9 cellular contexts compared by ENCODE assay signal in genomic region chr3:50333744-50334328, GRCh38. TPM values are rescaled to one million over a fixed set of nuclear protein-coding genes. Genes with fewer than 3 reads are reported as not detected.
A peak's percentile ranks its signal among the peaks of the same experiment; 100 is the strongest.
DNase-seq lines count a peak whose midpoint lies in the region; ATAC-seq and TF ChIP-seq lines count a peak whose summit lies in the region.
"Had no signal": no experiment of that assay in that cellular context is flagged by ENCODE, and none has a peak within 500 bp of the region (broad histone marks: within the 10 kb centered on the region; RNA-seq: fewer than 3 reads in every experiment).

No MANE protein-coding gene starts in this region.

- peak overlapping the region; percentile 19 for H3K4me3 Mint-ChIP-seq in CD8-positive, alpha-beta T cell
- H3K4me3 Mint-ChIP-seq in activated B cell treated with CpG ODN at 0.5 μM for 24 hours = peak overlapping the region; percentile 7

- DNase-seq in CD8-positive, alpha-beta T cell = no peak
- DNase-seq in activated B cell treated with CpG ODN at 0.5 μM for 24 hours (no peak), fibroblast of pulmonary artery (ENCODE audit: low read depth) (peak; percentile 94), trophoblast cell (no peak), GM13976 (ENCODE audit: low spot score) (no peak)
- DNase-seq: OCI-M1 had no signal

- in situ Hi-C loops in GM13976 (cut with MboI; ENCODE audit: low sequenced_read_pairs, unreplicated experiment) = no loop called here

- peaks cover 50% of the 10 kb centered on the region for H3K4me1 ChIP-seq in CD8-positive, alpha-beta T cell (ENCODE audit: insufficient read depth, low read length)
- peaks cover 14% of the 10 kb centered on the region in 2 experiments for H3K4me1 ChIP-seq in trophoblast cell (ENCODE audit: control insufficient read depth in 1 of 2, insufficient read depth in 2 of 2, low read length in 2 of 2)

- H3K27ac ChIP-seq in CD8-positive, alpha-beta T cell (ENCODE audit: low read depth, low read length) = peak overlapping the region; percentile 51
- H3K27ac ChIP-seq in trophoblast cell (ENCODE audit: low read depth, low read length) = no peak overlapping the region

- peak overlapping the region; percentile 8 for H3K4ac ChIP-seq in trophoblast cell (ENCODE audit: low read depth, low read length)

- H3K79me2 ChIP-seq in trophoblast cell (ENCODE audit: control insufficient read depth, insufficient read depth, low read length, poor library complexity) = peaks cover 20% of the 10 kb centered on the region

- peaks cover 41% of the 10 kb centered on the region for H3K36me3 Mint-ChIP-seq in CD8-positive, alpha-beta T cell
- H3K36me3 Mint-ChIP-seq in activated B cell treated with CpG ODN at 0.5 μM for 24 hours (ENCODE audit: low read depth) = peaks cover 47% of the 10 kb centered on the region

- TF ChIP-seq CTCF in CD8-positive, alpha-beta T cell (IDR thresholded peaks at IDR 0.05) = no peak
- TF ChIP-seq CTCF in activated B cell treated with CpG ODN at 0.5 μM for 24 hours (IDR thresholded peaks at IDR 0.05) = no peak
- no peak for TF ChIP-seq CTCF in fibroblast of pulmonary artery (IDR thresholded peaks at IDR 0.05; ENCODE audit: low read length, missing control alignments)
- TF ChIP-seq CTCF in GM13976 (IDR thresholded peaks at IDR 0.05; ENCODE audit: borderline replicate concordance, control extremely low read depth, extremely low read depth, insufficient read depth, missing control alignments) = no peak

- no peak for ATAC-seq in CD8-positive, alpha-beta T cell
- ATAC-seq in activated B cell treated with CpG ODN at 0.5 μM for 24 hours (ENCODE audit: low read depth) = no peak
- ATAC-seq in GM21367 (IDR thresholded peaks at IDR 0.05; ENCODE audit: unreplicated experiment) = no peak
- ATAC-seq in HG02623 (IDR thresholded peaks at IDR 0.05; ENCODE audit: unreplicated experiment) = no peak
- no peak for ATAC-seq in HG03196 (IDR thresholded peaks at IDR 0.05; ENCODE audit: unreplicated experiment)

- no peak overlapping the region for H2BK120ac ChIP-seq in trophoblast cell (ENCODE audit: insufficient read depth, low read length, poor library complexity)

- H4K8ac ChIP-seq in trophoblast cell (ENCODE audit: low read depth, low read length) = no peak overlapping the region

- peaks cover 12% of the 10 kb centered on the region for H3K79me1 ChIP-seq in trophoblast cell (ENCODE audit: low read length)

- no peak overlapping the region for H3K23ac ChIP-seq in trophoblast cell (ENCODE audit: low read length)

- CTCF ChIA-PET in CD8-positive, alpha-beta T cell (lab: Charles Lee) = interaction anchor here (1.1 to 1.5 kb wide), 4 partner anchors 10 to 35 kb away, joined by 3 read pairs; partner anchors contain the start of genes HYAL3 and NAA80
- CTCF ChIA-PET in activated B cell treated with CpG ODN at 0.5 μM for 24 hours (lab: Charles Lee) = no interaction called here

- peaks cover 50% of the 10 kb centered on the region for H3K4me1 Mint-ChIP-seq in CD8-positive, alpha-beta T cell (ENCODE audit: low read depth)
- H3K4me1 Mint-ChIP-seq in activated B cell treated with CpG ODN at 0.5 μM for 24 hours = peaks cover 46% of the 10 kb centered on the region

- peaks cover 29% of the 10 kb centered on the region for H3K36me3 ChIP-seq in CD8-positive, alpha-beta T cell (ENCODE audit: insufficient read depth, low read length)
- H3K36me3 ChIP-seq in trophoblast cell (ENCODE audit: control insufficient read depth in 1 of 2, insufficient read depth in 2 of 2, low read length in 2 of 2) = peaks cover 39 to 47% of the 10 kb centered on the region in 2 experiments

- WGBS in trophoblast cell (ENCODE audit: extremely low coverage, insufficient coverage, insufficient read length) = no CpG with 5 or more reads among the region's 12 CpGs

- no peak overlapping the region for H3K9ac ChIP-seq in trophoblast cell (ENCODE audit: low read length)

- H3K27ac Mint-ChIP-seq in CD8-positive, alpha-beta T cell = peak overlapping the region; percentile 82
- H3K27ac Mint-ChIP-seq in activated B cell treated with CpG ODN at 0.5 μM for 24 hours = peak overlapping the region; percentile 37

- POLR2A ChIA-PET in CD8-positive, alpha-beta T cell (lab: Charles Lee) = interaction anchor here (1.4 to 8.8 kb wide), 2 partner anchors 12 to 16 kb away, joined by 3 to 129 read pairs; partner anchors contain the start of genes CYB561D2, NPRL2 and ZMYND10
- POLR2A ChIA-PET in activated B cell treated with CpG ODN at 0.5 μM for 24 hours (lab: Charles Lee) = interaction anchor here (0.6 to 1.3 kb wide), 4 partner anchors 9 to 42 kb away, joined by 3 to 4 read pairs (median 3); partner anchors contain the start of gene IFRD2

- H3K27me3 Mint-ChIP-seq in CD8-positive, alpha-beta T cell (ENCODE audit: low read depth) = no peaks in the 10 kb centered on the region
- H3K27me3 Mint-ChIP-seq in activated B cell treated with CpG ODN at 0.5 μM for 24 hours = no peaks in the 10 kb centered on the region

- H3K4me2 ChIP-seq in trophoblast cell (ENCODE audit: low read length) = no peak overlapping the region

- no peak overlapping the region for H2BK5ac ChIP-seq in trophoblast cell (ENCODE audit: low read depth, low read length, poor library complexity)

- H2AK5ac ChIP-seq in trophoblast cell (ENCODE audit: low read length) = no peak overlapping the region

- peak overlapping the region; percentile 26 for H3K18ac ChIP-seq in trophoblast cell (ENCODE audit: low read length)

- intact Hi-C loops in CD8-positive, alpha-beta T cell (cut with DNase I, micrococcal nuclease) = no loop called here
- intact Hi-C loops in activated B cell treated with CpG ODN at 0.5 μM for 24 hours (cut with micrococcal nuclease) = no loop called here

- no peak overlapping the region for H3K14ac ChIP-seq in trophoblast cell (ENCODE audit: low read length)

- H4K12ac ChIP-seq in trophoblast cell (ENCODE audit: low read depth, low read length) = no peak overlapping the region

- H2AFZ ChIP-seq in trophoblast cell (ENCODE audit: insufficient read depth, low read length, poor library complexity) = no peak overlapping the region

- no peaks in the 10 kb centered on the region for H3K9me3 ChIP-seq in CD8-positive, alpha-beta T cell (ENCODE audit: low read length)
- no peaks in the 10 kb centered on the region for H3K9me3 ChIP-seq in trophoblast cell (ENCODE audit: insufficient read depth, low read depth, low read length)

- no peak overlapping the region for H3K4me3 ChIP-seq in CD8-positive, alpha-beta T cell (ENCODE audit: low read depth, low read length)
- H3K4me3 ChIP-seq in fibroblast of pulmonary artery (replicated peaks; ENCODE audit: low read depth, low read length) (no peak overlapping the region), trophoblast cell (ENCODE audit: low read depth, low read length) (no peak overlapping the region)

- no peaks in the 10 kb centered on the region for H3K9me3 Mint-ChIP-seq in CD8-positive, alpha-beta T cell
- H3K9me3 Mint-ChIP-seq in activated B cell treated with CpG ODN at 0.5 μM for 24 hours = no peaks in the 10 kb centered on the region

- H4K91ac ChIP-seq in trophoblast cell (ENCODE audit: low read depth, low read length) = no peak overlapping the region

- no peaks in the 10 kb centered on the region for H3K27me3 ChIP-seq in CD8-positive, alpha-beta T cell (ENCODE audit: insufficient read depth, low read length)
- H3K27me3 ChIP-seq in trophoblast cell (ENCODE audit: insufficient read depth, low read length) = peaks cover 3% of the 10 kb centered on the region

- H2BK12ac ChIP-seq in trophoblast cell (ENCODE audit: low read length) = no peak overlapping the region

RNA-seq across cellular contexts. Expression of gene TUSC2, which starts 5.8 kb away (rescaled TPM):
- total RNA-seq in CD8-positive, alpha-beta T cell = 10 to 100 TPM; 23.6 to 23.7 TPM
- total RNA-seq in activated B cell treated with CpG ODN at 0.5 μM for 24 hours = 32.2 and 33.4 TPM in 2 replicates
- 25.9 and 26.8 TPM in 2 replicates for polyA plus RNA-seq in trophoblast cell (2013)

RNA-seq across cellular contexts. Expression of gene RASSF1, which starts 6.8 kb away (rescaled TPM):
- 10 to 100 TPM; 88.7 to 89.3 TPM for total RNA-seq in CD8-positive, alpha-beta T cell
- 34.0 and 38.0 TPM in 2 replicates for total RNA-seq in activated B cell treated with CpG ODN at 0.5 μM for 24 hours
- 15.1 and 16.0 TPM in 2 replicates for polyA plus RNA-seq in trophoblast cell (2013)

RNA-seq across cellular contexts. Expression of gene HYAL2, which starts 11.3 kb away (rescaled TPM):
- total RNA-seq in CD8-positive, alpha-beta T cell = under 1 TPM; 0.61 to 0.79 TPM
- total RNA-seq in activated B cell treated with CpG ODN at 0.5 μM for 24 hours = 4.2 and 4.4 TPM in 2 replicates
- polyA plus RNA-seq in trophoblast cell (2013) = 41.6 and 41.7 TPM in 2 replicates

RNA-seq across cellular contexts. Expression of gene ZMYND10, which starts 11.7 kb away (rescaled TPM):
- total RNA-seq in CD8-positive, alpha-beta T cell = 1 to 10 TPM; 1.2 to 1.6 TPM
- total RNA-seq in activated B cell treated with CpG ODN at 0.5 μM for 24 hours = 0.61 and 0.64 TPM in 2 replicates
- 0.45 and 0.51 TPM in 2 replicates for polyA plus RNA-seq in trophoblast cell (2013)

RNA-seq across cellular contexts. Expression of gene NPRL2, which starts 16.7 kb away (rescaled TPM):
- total RNA-seq in CD8-positive, alpha-beta T cell = 10 to 100 TPM; 28.7 to 30.9 TPM
- total RNA-seq in activated B cell treated with CpG ODN at 0.5 μM for 24 hours = 23.6 and 26.4 TPM in 2 replicates
- polyA plus RNA-seq in trophoblast cell (2013) = 13.1 TPM in 2 replicates
